In genomic region chrX:3550871-3551270, GRCh38 we compare ENCODE assay signal across 25 cellular contexts.
"Had no signal": no experiment of that assay in that cellular context is flagged by ENCODE, and none has a peak within 500 bp of the region (broad histone marks: within the 10 kb centered on the region; RNA-seq: fewer than 3 reads in every experiment).

No MANE protein-coding gene starts in this region.

- H3K4me1 ChIP-seq: neural progenitor cell, parathyroid adenoma, psoas muscle, right lobe of liver, sigmoid colon, thyroid gland, tibial nerve, upper lobe of left lung had no signal

- FAIRE-seq: small intestine, urothelium cell line had no signal

- H3K27me3 ChIP-seq: neural progenitor cell, ovary, right lobe of liver, sigmoid colon, stomach, thyroid gland, tibial nerve, upper lobe of left lung, vagina had no signal

- H3K4me3 ChIP-seq: neural progenitor cell, ovary, psoas muscle, right lobe of liver, sigmoid colon, stomach, thoracic aorta, thyroid gland, tibial nerve, upper lobe of left lung, vagina had no signal

- H2AFZ ChIP-seq: neural progenitor cell, parathyroid adenoma had no signal

- H3K27ac ChIP-seq: neural progenitor cell, ovary, parathyroid adenoma, psoas muscle, right lobe of liver, sigmoid colon, stomach, thoracic aorta, thyroid gland, tibial nerve, upper lobe of left lung, vagina had no signal

- H3K4me2 ChIP-seq: neural progenitor cell had no signal

- H3K36me3 ChIP-seq: neural progenitor cell, ovary, right lobe of liver, sigmoid colon, stomach, thoracic aorta, thyroid gland, tibial nerve, upper lobe of left lung, vagina had no signal

- H3K9me3 ChIP-seq: ovary, psoas muscle, right lobe of liver, sigmoid colon, stomach, thoracic aorta, thyroid gland, tibial nerve, upper lobe of left lung, vagina had no signal

- ATAC-seq: psoas muscle; right cardiac atrium; right lobe of liver; stimulated activated effector memory CD8-positive, alpha-beta T cell treated with anti-CD3 and anti-CD28 coated beads, Interleukin-12 subunit alpha, Interleukin-12 subunit beta, amount 100 ng/mL, for 72 hours; stimulated activated naive B cell treated with anti-CD40 and anti-IgM and Interleukin-4, amounts not matched to agents 10 μg/mL and 1 μg/mL and 100 μg/mL, for 72 hours had no signal

- H3K79me2 ChIP-seq: parathyroid adenoma had no signal

- DNase-seq: occipital lobe; ovary; posterior cingulate gyrus; psoas muscle; right cardiac atrium; right lobe of liver; sigmoid colon; stimulated activated CD4-positive, alpha-beta T cell treated with anti-CD3 and anti-CD28 coated beads, Interleukin-15, amount 100 ng/mL, for 24 hours; stimulated activated CD4-positive, alpha-beta T cell treated with anti-CD3 and anti-CD28 coated beads, Interleukin-2, amount 100 ng/mL, for 24 hours; stimulated activated CD4-positive, alpha-beta T cell treated with anti-CD3 and anti-CD28 coated beads, Interleukin-2, amount 100 ng/mL, for 48 hours; stimulated activated CD4-positive, alpha-beta T cell treated with anti-CD3 and anti-CD28 coated beads, Interleukin-4, amount 100 ng/mL, for 24 hours; stimulated activated naive B cell treated with anti-CD40 and anti-IgM and Interleukin-4, amounts not matched to agents 10 μg/mL and 1 μg/mL and 100 μg/mL, for 72 hours; stimulated activated naive CD4-positive, alpha-beta T cell treated with Interleukin-2 at 50 U/mL for 16 hours; stomach; trophoblast cell; upper lobe of left lung had no signal

- H3K9ac ChIP-seq: neural progenitor cell, parathyroid adenoma had no signal
